2 cellular contexts compared by ENCODE assay signal in the genomic region with DNA sequence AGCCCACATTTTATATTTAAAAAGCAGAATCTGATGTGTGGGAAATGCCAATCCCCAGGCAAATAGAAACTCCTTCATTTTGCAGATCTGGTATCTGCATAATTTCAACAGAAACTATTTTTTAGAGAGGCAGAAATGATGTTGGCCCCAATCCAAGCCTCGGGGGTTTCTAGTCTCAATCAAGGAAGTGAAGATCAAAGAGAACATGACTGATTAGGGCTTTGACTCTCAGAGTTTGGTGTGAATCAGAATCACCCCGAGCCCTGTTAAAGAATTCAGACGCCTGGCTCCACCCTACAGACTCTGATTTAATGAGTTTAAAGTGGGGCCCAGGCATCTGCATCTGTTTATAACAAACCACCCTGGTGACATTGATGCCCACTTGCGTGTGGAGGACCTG.
TF ChIP-seq lines count a peak whose summit lies in the region.

No MANE protein-coding gene starts in this region.

TF ChIP-seq in SK-N-SH, 30 proteins besides CTCF, POLR2A, EP300 and RAD21 (continued from another document):
- TF ChIP-seq, protein P1, sequence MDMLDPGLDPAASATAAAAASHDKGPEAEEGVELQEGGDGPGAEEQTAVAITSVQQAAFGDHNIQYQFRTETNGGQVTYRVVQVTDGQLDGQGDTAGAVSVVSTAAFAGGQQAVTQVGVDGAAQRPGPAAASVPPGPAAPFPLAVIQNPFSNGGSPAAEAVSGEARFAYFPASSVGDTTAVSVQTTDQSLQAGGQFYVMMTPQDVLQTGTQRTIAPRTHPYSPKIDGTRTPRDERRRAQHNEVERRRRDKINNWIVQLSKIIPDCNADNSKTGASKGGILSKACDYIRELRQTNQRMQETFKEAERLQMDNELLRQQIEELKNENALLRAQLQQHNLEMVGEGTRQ (IDR thresholded peaks at IDR 0.05; ENCODE audit: borderline replicate concordance, low read depth, low read length), result no peak
- TF ChIP-seq YY1 (IDR thresholded peaks at IDR 0.05; ENCODE audit: low read depth), result no peak
- TF ChIP-seq TAF1 (IDR thresholded peaks at IDR 0.05; ENCODE audit: borderline replicate concordance, low read depth, low read length), result no peak
- TF ChIP-seq SMC3 (IDR thresholded peaks at IDR 0.05; ENCODE audit: low read depth, low read length), result no peak
- TF ChIP-seq JUND (IDR thresholded peaks at IDR 0.05), result no peak
- no peak for TF ChIP-seq ELF1 (IDR thresholded peaks at IDR 0.05)
- TF ChIP-seq, protein P2, sequence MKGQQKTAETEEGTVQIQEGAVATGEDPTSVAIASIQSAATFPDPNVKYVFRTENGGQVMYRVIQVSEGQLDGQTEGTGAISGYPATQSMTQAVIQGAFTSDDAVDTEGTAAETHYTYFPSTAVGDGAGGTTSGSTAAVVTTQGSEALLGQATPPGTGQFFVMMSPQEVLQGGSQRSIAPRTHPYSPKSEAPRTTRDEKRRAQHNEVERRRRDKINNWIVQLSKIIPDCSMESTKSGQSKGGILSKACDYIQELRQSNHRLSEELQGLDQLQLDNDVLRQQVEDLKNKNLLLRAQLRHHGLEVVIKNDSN (IDR thresholded peaks at IDR 0.05; ENCODE audit: borderline replicate concordance, low read depth), result no peak

TF ChIP-seq in SK-N-SH treated with all-trans-retinoic acid at 6 μM for 48 hours, 23 proteins besides CTCF, POLR2A, EP300 and RAD21 (continued from another document):
- TF ChIP-seq, protein P3, sequence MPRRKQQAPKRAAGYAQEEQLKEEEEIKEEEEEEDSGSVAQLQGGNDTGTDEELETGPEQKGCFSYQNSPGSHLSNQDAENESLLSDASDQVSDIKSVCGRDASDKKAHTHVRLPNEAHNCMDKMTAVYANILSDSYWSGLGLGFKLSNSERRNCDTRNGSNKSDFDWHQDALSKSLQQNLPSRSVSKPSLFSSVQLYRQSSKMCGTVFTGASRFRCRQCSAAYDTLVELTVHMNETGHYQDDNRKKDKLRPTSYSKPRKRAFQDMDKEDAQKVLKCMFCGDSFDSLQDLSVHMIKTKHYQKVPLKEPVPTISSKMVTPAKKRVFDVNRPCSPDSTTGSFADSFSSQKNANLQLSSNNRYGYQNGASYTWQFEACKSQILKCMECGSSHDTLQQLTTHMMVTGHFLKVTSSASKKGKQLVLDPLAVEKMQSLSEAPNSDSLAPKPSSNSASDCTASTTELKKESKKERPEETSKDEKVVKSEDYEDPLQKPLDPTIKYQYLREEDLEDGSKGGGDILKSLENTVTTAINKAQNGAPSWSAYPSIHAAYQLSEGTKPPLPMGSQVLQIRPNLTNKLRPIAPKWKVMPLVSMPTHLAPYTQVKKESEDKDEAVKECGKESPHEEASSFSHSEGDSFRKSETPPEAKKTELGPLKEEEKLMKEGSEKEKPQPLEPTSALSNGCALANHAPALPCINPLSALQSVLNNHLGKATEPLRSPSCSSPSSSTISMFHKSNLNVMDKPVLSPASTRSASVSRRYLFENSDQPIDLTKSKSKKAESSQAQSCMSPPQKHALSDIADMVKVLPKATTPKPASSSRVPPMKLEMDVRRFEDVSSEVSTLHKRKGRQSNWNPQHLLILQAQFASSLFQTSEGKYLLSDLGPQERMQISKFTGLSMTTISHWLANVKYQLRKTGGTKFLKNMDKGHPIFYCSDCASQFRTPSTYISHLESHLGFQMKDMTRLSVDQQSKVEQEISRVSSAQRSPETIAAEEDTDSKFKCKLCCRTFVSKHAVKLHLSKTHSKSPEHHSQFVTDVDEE (CRISPR knock-in tag; IDR thresholded peaks at IDR 0.05), result no peak
- TF ChIP-seq, protein P4, sequence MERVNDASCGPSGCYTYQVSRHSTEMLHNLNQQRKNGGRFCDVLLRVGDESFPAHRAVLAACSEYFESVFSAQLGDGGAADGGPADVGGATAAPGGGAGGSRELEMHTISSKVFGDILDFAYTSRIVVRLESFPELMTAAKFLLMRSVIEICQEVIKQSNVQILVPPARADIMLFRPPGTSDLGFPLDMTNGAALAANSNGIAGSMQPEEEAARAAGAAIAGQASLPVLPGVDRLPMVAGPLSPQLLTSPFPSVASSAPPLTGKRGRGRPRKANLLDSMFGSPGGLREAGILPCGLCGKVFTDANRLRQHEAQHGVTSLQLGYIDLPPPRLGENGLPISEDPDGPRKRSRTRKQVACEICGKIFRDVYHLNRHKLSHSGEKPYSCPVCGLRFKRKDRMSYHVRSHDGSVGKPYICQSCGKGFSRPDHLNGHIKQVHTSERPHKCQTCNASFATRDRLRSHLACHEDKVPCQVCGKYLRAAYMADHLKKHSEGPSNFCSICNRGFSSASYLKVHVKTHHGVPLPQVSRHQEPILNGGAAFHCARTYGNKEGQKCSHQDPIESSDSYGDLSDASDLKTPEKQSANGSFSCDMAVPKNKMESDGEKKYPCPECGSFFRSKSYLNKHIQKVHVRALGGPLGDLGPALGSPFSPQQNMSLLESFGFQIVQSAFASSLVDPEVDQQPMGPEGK (CRISPR knock-in tag; IDR thresholded peaks at IDR 0.05; ENCODE audit: borderline replicate concordance), result no peak
- no peak for TF ChIP-seq ZC3H10 (CRISPR knock-in tag; IDR thresholded peaks at IDR 0.05)
- TF ChIP-seq TOX (CRISPR knock-in tag; IDR thresholded peaks at IDR 0.05; ENCODE audit: borderline replicate concordance), result no peak
- TF ChIP-seq, protein P5, sequence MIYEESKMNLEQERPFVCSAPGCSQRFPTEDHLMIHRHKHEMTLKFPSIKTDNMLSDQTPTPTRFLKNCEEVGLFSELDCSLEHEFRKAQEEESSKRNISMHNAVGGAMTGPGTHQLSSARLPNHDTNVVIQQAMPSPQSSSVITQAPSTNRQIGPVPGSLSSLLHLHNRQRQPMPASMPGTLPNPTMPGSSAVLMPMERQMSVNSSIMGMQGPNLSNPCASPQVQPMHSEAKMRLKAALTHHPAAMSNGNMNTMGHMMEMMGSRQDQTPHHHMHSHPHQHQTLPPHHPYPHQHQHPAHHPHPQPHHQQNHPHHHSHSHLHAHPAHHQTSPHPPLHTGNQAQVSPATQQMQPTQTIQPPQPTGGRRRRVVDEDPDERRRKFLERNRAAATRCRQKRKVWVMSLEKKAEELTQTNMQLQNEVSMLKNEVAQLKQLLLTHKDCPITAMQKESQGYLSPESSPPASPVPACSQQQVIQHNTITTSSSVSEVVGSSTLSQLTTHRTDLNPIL (CRISPR knock-in tag; IDR thresholded peaks at IDR 0.05; ENCODE audit: low read depth), result no peak
- TF ChIP-seq OSR1 (CRISPR knock-in tag; IDR thresholded peaks at IDR 0.05), result no peak
- TF ChIP-seq RARB (CRISPR knock-in tag; IDR thresholded peaks at IDR 0.05), result no peak
- TF ChIP-seq TCF4 (CRISPR knock-in tag; IDR thresholded peaks at IDR 0.05; ENCODE audit: borderline replicate concordance), result no peak
- no peak for TF ChIP-seq ZFP30 (CRISPR knock-in tag; IDR thresholded peaks at IDR 0.05)
- TF ChIP-seq ISL1 (CRISPR knock-in tag; IDR thresholded peaks at IDR 0.05), result no peak
- TF ChIP-seq ARNTL (CRISPR knock-in tag; IDR thresholded peaks at IDR 0.05; ENCODE audit: borderline replicate concordance, low read depth), result no peak
- no peak for TF ChIP-seq BACH2 (CRISPR knock-in tag; IDR thresholded peaks at IDR 0.05; ENCODE audit: borderline replicate concordance)
- TF ChIP-seq, protein P6, sequence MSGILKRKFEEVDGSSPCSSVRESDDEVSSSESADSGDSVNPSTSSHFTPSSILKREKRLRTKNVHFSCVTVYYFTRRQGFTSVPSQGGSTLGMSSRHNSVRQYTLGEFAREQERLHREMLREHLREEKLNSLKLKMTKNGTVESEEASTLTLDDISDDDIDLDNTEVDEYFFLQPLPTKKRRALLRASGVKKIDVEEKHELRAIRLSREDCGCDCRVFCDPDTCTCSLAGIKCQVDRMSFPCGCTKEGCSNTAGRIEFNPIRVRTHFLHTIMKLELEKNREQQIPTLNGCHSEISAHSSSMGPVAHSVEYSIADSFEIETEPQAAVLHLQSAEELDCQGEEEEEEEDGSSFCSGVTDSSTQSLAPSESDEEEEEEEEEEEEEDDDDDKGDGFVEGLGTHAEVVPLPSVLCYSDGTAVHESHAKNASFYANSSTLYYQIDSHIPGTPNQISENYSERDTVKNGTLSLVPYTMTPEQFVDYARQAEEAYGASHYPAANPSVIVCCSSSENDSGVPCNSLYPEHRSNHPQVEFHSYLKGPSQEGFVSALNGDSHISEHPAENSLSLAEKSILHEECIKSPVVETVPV (CRISPR knock-in tag; IDR thresholded peaks at IDR 0.05), result no peak
